Comparison of ENCODE assay signal across 12 cellular contexts in the genomic region with DNA sequence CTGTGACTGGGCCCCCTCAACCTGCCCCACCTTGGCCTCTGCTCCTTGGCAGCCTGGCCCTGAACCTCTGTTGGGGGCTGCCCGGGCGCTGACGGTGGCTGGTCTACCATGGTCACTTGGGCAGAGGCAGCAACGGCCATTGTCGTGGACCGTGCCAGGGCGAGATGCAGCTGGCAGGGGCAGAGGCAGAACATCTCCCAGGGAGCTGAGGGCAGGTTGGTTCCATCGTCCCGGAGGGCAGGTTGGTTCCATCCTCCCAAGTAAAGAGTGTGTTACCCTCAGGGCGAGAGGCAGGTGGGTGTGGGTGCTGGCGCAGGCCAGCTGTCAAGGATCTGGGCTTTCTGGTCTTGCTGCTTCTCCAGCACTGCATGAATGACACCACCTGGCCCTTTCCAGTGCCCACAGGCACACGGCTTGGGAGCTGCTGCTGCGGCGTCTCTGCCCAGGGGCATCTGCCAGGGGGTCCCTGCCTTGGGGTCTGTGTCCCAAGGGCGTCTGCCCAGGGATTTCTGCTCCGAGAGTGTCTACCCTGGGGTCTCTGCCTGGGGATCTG.
"Had no signal": no experiment of that assay in that cellular context is flagged by ENCODE, and none has a peak within 500 bp of the region (broad histone marks: within the 10 kb centered on the region; RNA-seq: fewer than 3 reads in every experiment).

No MANE protein-coding gene starts in this region.

- H3K27ac ChIP-seq: psoas muscle had no signal

- H3K4me3 Mint-ChIP-seq: activated B cell treated with CpG ODN at 0.5 μM for 24 hours; activated CD4-positive, alpha-beta T cell treated with anti-CD3 and anti-CD28 coated beads, Interleukin-2, amount 10 ng/mL, durations not matched to agents 24 days and 14 days; activated CD8-positive, alpha-beta T cell treated with anti-CD3 and anti-CD28 coated beads, Interleukin-2, amount 10 ng/mL, durations not matched to agents 7 days and 5 days; natural killer cell treated with Interleukin-12 subunit alpha and Interleukin-12 subunit beta and Interleukin-15 and Interleukin-18, amount 100 ng/mL, for 72 hours had no signal

- DNase-seq: activated B cell treated with CpG ODN at 0.5 μM for 24 hours; activated CD4-positive, alpha-beta T cell treated with anti-CD3 and anti-CD28 coated beads, Interleukin-2, amount 10 ng/mL, durations not matched to agents 24 days and 14 days; activated CD8-positive, alpha-beta memory T cell treated with anti-CD3 and anti-CD28 coated beads, Interleukin-2, amount 50 U/mL, for 4 hours; activated CD8-positive, alpha-beta T cell treated with anti-CD3 and anti-CD28 coated beads, Interleukin-2, amount 10 ng/mL, durations not matched to agents 7 days and 5 days; activated gamma-delta T cell treated with Interleukin-2 at 50 U/mL for 16 hours; foreskin fibroblast; hypothalamus; nucleus accumbens; T-helper 2 cell had no signal

- H3K27ac Mint-ChIP-seq: activated B cell treated with CpG ODN at 0.5 μM for 24 hours; activated CD4-positive, alpha-beta T cell treated with anti-CD3 and anti-CD28 coated beads, Interleukin-2, amount 10 ng/mL, durations not matched to agents 24 days and 14 days; activated CD8-positive, alpha-beta T cell treated with anti-CD3 and anti-CD28 coated beads, Interleukin-2, amount 10 ng/mL, durations not matched to agents 7 days and 5 days; natural killer cell treated with Interleukin-12 subunit alpha and Interleukin-12 subunit beta and Interleukin-15 and Interleukin-18, amount 100 ng/mL, for 72 hours had no signal

- H3K27me3 Mint-ChIP-seq: activated B cell treated with CpG ODN at 0.5 μM for 24 hours; activated CD4-positive, alpha-beta T cell treated with anti-CD3 and anti-CD28 coated beads, Interleukin-2, amount 10 ng/mL, durations not matched to agents 24 days and 14 days; natural killer cell treated with Interleukin-12 subunit alpha and Interleukin-12 subunit beta and Interleukin-15 and Interleukin-18, amount 100 ng/mL, for 72 hours had no signal

- H3K4me3 ChIP-seq: psoas muscle had no signal

- H3K9me3 ChIP-seq: psoas muscle had no signal

- ATAC-seq: activated CD8-positive, alpha-beta T cell treated with anti-CD3 and anti-CD28 coated beads, Interleukin-2, amount 10 ng/mL, durations not matched to agents 7 days and 5 days; natural killer cell treated with Interleukin-12 subunit alpha and Interleukin-12 subunit beta and Interleukin-15 and Interleukin-18, amount 100 ng/mL, for 72 hours; psoas muscle; sciatic nerve had no signal

- H3K9me3 Mint-ChIP-seq: activated B cell treated with CpG ODN at 0.5 μM for 24 hours; activated CD4-positive, alpha-beta T cell treated with anti-CD3 and anti-CD28 coated beads, Interleukin-2, amount 10 ng/mL, durations not matched to agents 24 days and 14 days; natural killer cell treated with Interleukin-12 subunit alpha and Interleukin-12 subunit beta and Interleukin-15 and Interleukin-18, amount 100 ng/mL, for 72 hours had no signal

- H3K4me1 ChIP-seq: psoas muscle had no signal
